Comparison of ENCODE assay signal across 1 cellular context in the genomic region with DNA sequence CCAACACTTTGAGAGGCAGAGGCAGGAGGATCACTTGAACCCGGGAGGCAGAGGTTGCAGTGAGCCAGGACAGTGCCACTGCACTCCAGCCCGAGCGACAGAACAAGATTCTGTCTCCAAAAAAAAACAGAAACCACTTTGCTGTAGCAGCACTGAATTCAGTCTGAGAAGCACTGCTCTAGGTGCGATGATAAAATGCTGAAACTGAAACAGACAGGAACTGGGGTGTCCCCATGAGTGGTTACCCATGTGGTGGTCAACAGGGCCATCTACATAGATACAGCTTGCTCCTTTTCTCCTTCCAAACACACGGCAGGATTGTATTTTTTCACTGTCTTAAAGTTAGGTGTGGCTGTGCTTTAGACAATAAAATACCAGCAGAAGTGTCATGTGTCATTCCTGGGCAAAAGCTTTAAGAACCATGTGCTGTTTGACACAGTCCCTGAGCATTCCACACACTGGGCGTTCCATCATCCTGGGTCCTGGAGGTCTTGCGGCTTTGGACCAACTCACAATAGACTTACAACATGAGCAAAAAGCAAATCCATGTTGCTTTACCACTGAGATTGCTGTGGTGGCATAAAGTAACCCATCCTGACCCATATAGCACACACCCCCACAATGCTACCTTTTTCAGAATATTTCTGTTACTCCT.
TF ChIP-seq lines count a peak whose summit lies in the region.

No MANE protein-coding gene starts in this region.

TF ChIP-seq in H1, 55 proteins besides CTCF, POLR2A, EP300 and RAD21:
- TF ChIP-seq RFX5 (IDR thresholded peaks at IDR 0.05; ENCODE audit: borderline replicate concordance, low read depth, low read length): no peak
- no peak for TF ChIP-seq HDAC6 (IDR thresholded peaks at IDR 0.05; ENCODE audit: low read depth, low read length)
- no peak for TF ChIP-seq TAF1 (IDR thresholded peaks at IDR 0.05; ENCODE audit: low read depth, low read length)
- TF ChIP-seq KDM4A (IDR thresholded peaks at IDR 0.05; ENCODE audit: low read depth, low read length, severe bottlenecking): no peak
- no peak for TF ChIP-seq RNF2 (IDR thresholded peaks at IDR 0.05; ENCODE audit: borderline replicate concordance, low read depth, low read length, missing control alignments, poor library complexity, severe bottlenecking)
- TF ChIP-seq GABPA (IDR thresholded peaks at IDR 0.05; ENCODE audit: borderline replicate concordance, insufficient read depth, low read length): no peak
- TF ChIP-seq ZNF274 (IDR thresholded peaks at IDR 0.05; ENCODE audit: borderline replicate concordance, extremely low read depth, low read length): no peak
- TF ChIP-seq CHD2 (IDR thresholded peaks at IDR 0.05; ENCODE audit: low read length): no peak
- no peak for TF ChIP-seq KDM1A (IDR thresholded peaks at IDR 0.05; ENCODE audit: borderline replicate concordance, low read length)
- TF ChIP-seq POLR2AphosphoS5 (IDR thresholded peaks at IDR 0.05; ENCODE audit: low read depth, low read length): no peak
- no peak for TF ChIP-seq TEAD4 (IDR thresholded peaks at IDR 0.05; ENCODE audit: low read depth, low read length)
- TF ChIP-seq ASH2L (IDR thresholded peaks at IDR 0.05; ENCODE audit: low read length): no peak
- TF ChIP-seq SAP30 (IDR thresholded peaks at IDR 0.05; ENCODE audit: insufficient read depth, insufficient replicate concordance, low read length): no peak
- TF ChIP-seq BRCA1 (IDR thresholded peaks at IDR 0.05; ENCODE audit: low read depth, low read length): no peak
- TF ChIP-seq SUZ12 (IDR thresholded peaks at IDR 0.05; ENCODE audit: low read length): no peak
